ENCODE assay signal across 8 cellular contexts in genomic region chr7:72924748-72925545, GRCh38. TPM values are rescaled to one million over a fixed set of nuclear protein-coding genes. Genes with fewer than 3 reads are reported as not detected.
DNase-seq lines count a peak whose midpoint lies in the region; ATAC-seq and TF ChIP-seq lines count a peak whose summit lies in the region.

TSS of gene POM121 (plus strand) at chr7:72925095. CDS start at chr7:72925122, 27 bp downstream.

- TF ChIP-seq CTCF in CD14-positive monocyte (IDR thresholded peaks at IDR 0.05) (no peak), dorsolateral prefrontal cortex (IDR thresholded peaks at IDR 0.05 in 54 of 56, conservative IDR thresholded peaks at IDR 0.05 in 2 of 56; ENCODE audit: low read depth in 1 of 56, partially characterized antibody in 56 of 56) (peak in 21 of 56 donors; percentile 6 to 52 (median 20)), lower lobe of right lung (IDR thresholded peaks at IDR 0.05) (no peak)

- H3K4me3 Mint-ChIP-seq in CD14-positive monocyte: peak within 1 kb of the TSS; percentile 97 to 99
- peak within 1 kb of the TSS; percentile 94 for H3K4me3 Mint-ChIP-seq in activated CD4-positive, alpha-beta memory T cell treated with anti-CD3 and anti-CD28 coated beads for 36 hours

- H3K27ac ChIP-seq in dorsolateral prefrontal cortex: peak within 1 kb of the TSS; percentile 49 to 97 (median 89)
- H3K27ac ChIP-seq in lower lobe of right lung: peak within 1 kb of the TSS; percentile 93

- no peaks in the 10 kb centered on the region for H3K27me3 ChIP-seq in dorsolateral prefrontal cortex
- no peaks in the 10 kb centered on the region for H3K27me3 ChIP-seq in lower lobe of right lung (ENCODE audit: low read depth)

- H3K4me3 ChIP-seq in dorsolateral prefrontal cortex (peak within 1 kb of the TSS; percentile 63 to 99 (median 89)), lower lobe of right lung (peak within 1 kb of the TSS; percentile 88)

- DNase-seq in CD14-positive monocyte (ENCODE audit: low spot score) (peak; percentile 76), NCI-H774 (lab: John Stamatoyannopoulos, UW) (peak; percentile 77), dorsolateral prefrontal cortex (peak; percentile 65 to 91 (median 78)), lower lobe of right lung (peak; percentile 90)
- peak; percentile 91 for DNase-seq in activated CD4-positive, alpha-beta memory T cell treated with anti-CD3 and anti-CD28 coated beads for 36 hours
- DNase-seq in stimulated activated CD4-positive, alpha-beta T cell treated with anti-CD3 and anti-CD28 coated beads, TNF-alpha, amount 100 ng/mL, for 1 hour (ENCODE audit: low read depth in 3 of 3, low spot score in 1 of 3): peak; percentile 57 to 81 (median 68)

- intact Hi-C loops in CD14-positive monocyte (cut with micrococcal nuclease) (loop anchor here (5.0 to 10.0 kb wide), 2 partner anchors 98 to 760 kb away; partner anchors contain the start of genes BUD23 (in 1 of the 2), DNAJC30 (in 1 of the 2) and TYW1B (in 1 of the 2)), dorsolateral prefrontal cortex (cut with DNase I) (loop anchor here in 1 of 2 donors (5.0 kb wide), 1 partner anchor 98 kb away; the partner anchor contains the start of gene TYW1B), lower lobe of right lung (cut with DNase I) (no loop called here)
- intact Hi-C loops in activated CD4-positive, alpha-beta memory T cell treated with anti-CD3 and anti-CD28 coated beads for 36 hours (cut with micrococcal nuclease): no loop called here

- peaks cover 0 to 2% (median 2%) of the 10 kb centered on the region in 3 donors for H3K27me3 Mint-ChIP-seq in CD14-positive monocyte (ENCODE audit: low read depth in 3 of 3)
- H3K27me3 Mint-ChIP-seq in activated CD4-positive, alpha-beta memory T cell treated with anti-CD3 and anti-CD28 coated beads for 36 hours: no peaks in the 10 kb centered on the region

- no peaks in the 10 kb centered on the region for H3K9me3 ChIP-seq in lower lobe of right lung

- H3K9me3 Mint-ChIP-seq in CD14-positive monocyte: peaks cover 0 to 2% (median 0%) of the 10 kb centered on the region in 7 donors
- no peaks in the 10 kb centered on the region for H3K9me3 Mint-ChIP-seq in activated CD4-positive, alpha-beta memory T cell treated with anti-CD3 and anti-CD28 coated beads for 36 hours

- POLR2A ChIA-PET in activated CD4-positive, alpha-beta memory T cell treated with anti-CD3 and anti-CD28 coated beads for 36 hours (lab: Charles Lee): no interaction called here

- H3K4me1 Mint-ChIP-seq in CD14-positive monocyte: peaks cover 13% of the 10 kb centered on the region
- H3K4me1 Mint-ChIP-seq in activated CD4-positive, alpha-beta memory T cell treated with anti-CD3 and anti-CD28 coated beads for 36 hours (ENCODE audit: low read depth): peaks cover 23% of the 10 kb centered on the region

- CTCF ChIA-PET in activated CD4-positive, alpha-beta memory T cell treated with anti-CD3 and anti-CD28 coated beads for 36 hours (lab: Charles Lee): no interaction called here

- ATAC-seq in GM19351 (IDR thresholded peaks at IDR 0.05; ENCODE audit: unreplicated experiment): peak; percentile 79
- ATAC-seq in HG03520 (IDR thresholded peaks at IDR 0.05; ENCODE audit: unreplicated experiment): peak; percentile 84
- peak; percentile 99 for ATAC-seq in lower lobe of right lung

- H3K4me1 ChIP-seq in lower lobe of right lung: peaks cover 20% of the 10 kb centered on the region

- peaks cover 42% of the 10 kb centered on the region for H3K36me3 ChIP-seq in lower lobe of right lung

- peaks cover 48 to 57% of the 10 kb centered on the region in 2 donors for H3K36me3 Mint-ChIP-seq in CD14-positive monocyte
- peaks cover 43% of the 10 kb centered on the region for H3K36me3 Mint-ChIP-seq in activated CD4-positive, alpha-beta memory T cell treated with anti-CD3 and anti-CD28 coated beads for 36 hours

- H3K27ac Mint-ChIP-seq in CD14-positive monocyte: peak within 1 kb of the TSS; percentile 99
- peak within 1 kb of the TSS; percentile 93 for H3K27ac Mint-ChIP-seq in activated CD4-positive, alpha-beta memory T cell treated with anti-CD3 and anti-CD28 coated beads for 36 hours

RNA-seq across cellular contexts. Expression of gene POM121, which starts in this region (rescaled TPM):
- 1 to 10 TPM; 3.4 to 5.1 TPM for polyA plus RNA-seq in CD14-positive monocyte
- 10 to 100 TPM; 46.4 to 49.5 TPM for total RNA-seq in activated CD4-positive, alpha-beta memory T cell treated with anti-CD3 and anti-CD28 coated beads for 36 hours
- total RNA-seq in dorsolateral prefrontal cortex (10 to 100 TPM; 34.1 to 60.4 (median 45.0) TPM), lower lobe of right lung (35.9 TPM)

Comparison
In these comparisons a context has a peak if more than half of its experiments do, and no peak if none do; other contexts are left out.
1. Peak in every context shown above with its lines: DNase-seq, ATAC-seq, H3K4me3 ChIP-seq and H3K27ac ChIP-seq.
2. intact Hi-C loops: an anchor here in CD14-positive monocyte (5.0 to 10.0 kb wide); none called in activated CD4-positive, alpha-beta memory T cell treated with anti-CD3 and anti-CD28 coated beads for 36 hours and lower lobe of right lung.